In genomic region chr3:190089711-190090110, GRCh38 we compare ENCODE assay signal across 14 cellular contexts. TPM values are rescaled to one million over a fixed set of nuclear protein-coding genes. Genes with fewer than 3 reads are reported as not detected.
DNase-seq lines count a peak whose midpoint lies in the region; ATAC-seq, FAIRE-seq and TF ChIP-seq lines count a peak whose summit lies in the region.
"Had no signal": no experiment of that assay in that cellular context is flagged by ENCODE, and none has a peak within 500 bp of the region (broad histone marks: within the 10 kb centered on the region; RNA-seq: fewer than 3 reads in every experiment).

No MANE protein-coding gene starts in this region.

- no peaks in the 10 kb centered on the region for H3K9me3 ChIP-seq in ovary

- no peak for TF ChIP-seq EP300 in ovary (IDR thresholded peaks at IDR 0.05)

- in situ Hi-C loops in astrocyte of the spinal cord (cut with HindIII; ENCODE audit: low sequenced_read_pairs): no loop called here

- peak; percentile 90 for FAIRE-seq in GM12892 (lab: Jason Lieb, UNC)

- no peak for DNase-seq in GM12892 (ENCODE audit: insufficient read length)
- peak; percentile 39 for DNase-seq in astrocyte of the spinal cord (ENCODE audit: low read depth, low spot score)
- DNase-seq in ovary: no peak
- no peak for DNase-seq in epidermal melanocyte (ENCODE audit: insufficient read length, low spot score)
- DNase-seq: activated T-cell treated with anti-CD3 and anti-CD28 coated beads, Interleukin-2, amount 50 U/mL, for 4 hours; immature natural killer cell; NCI-H1694; PC-9; stimulated activated naive B cell treated with anti-CD40 and anti-IgM and Interleukin-4, amounts not matched to agents 10 μg/mL and 1 μg/mL and 100 μg/mL, for 72 hours had no signal

- peak; percentile 43 for ATAC-seq in GM21526 (IDR thresholded peaks at IDR 0.05; ENCODE audit: low FRiP score, unreplicated experiment)
- ATAC-seq in HG03460 (IDR thresholded peaks at IDR 0.05; ENCODE audit: unreplicated experiment): peak; percentile 64
- no peak for ATAC-seq in GM19455 (IDR thresholded peaks at IDR 0.05; ENCODE audit: unreplicated experiment)
- no peak for ATAC-seq in GM18517 (IDR thresholded peaks at IDR 0.05; ENCODE audit: unreplicated experiment)
- ATAC-seq: activated T-cell treated with anti-CD3 and anti-CD28 coated beads, Interleukin-2, amount 50 U/mL, for 4 hours; stimulated activated naive B cell treated with anti-CD40 and anti-IgM and Interleukin-4, amounts not matched to agents 10 μg/mL and 1 μg/mL and 100 μg/mL, for 72 hours had no signal

- 82 to 96% (median 92%) methylated on average over 4 of the region's 4 CpGs for WGBS in ovary, 3 donors

- intact Hi-C loops in ovary (cut with DNase I): no loop called here

- TF ChIP-seq POLR2A in GM12892 (IDR thresholded peaks at IDR 0.05; ENCODE audit: low read depth, low read length) (no peak), ovary (IDR thresholded peaks at IDR 0.05) (no peak)

- H3K27ac ChIP-seq in ovary: no peak overlapping the region
- H3K27ac ChIP-seq: PC-9 had no signal

- no peak overlapping the region for H3K4me3 ChIP-seq in astrocyte of the spinal cord (ENCODE audit: low read depth, low read length)
- H3K4me3 ChIP-seq in ovary: no peak overlapping the region
- H3K4me3 ChIP-seq: PC-9 had no signal

- no peaks in the 10 kb centered on the region for H3K36me3 ChIP-seq in ovary

- TF ChIP-seq CTCF in astrocyte of the spinal cord (IDR thresholded peaks at IDR 0.05; ENCODE audit: low read depth, low read length) (no peak), ovary (IDR thresholded peaks at IDR 0.05) (no peak)

- H3K4me1 ChIP-seq in ovary (ENCODE audit: insufficient read depth): peaks cover 9% of the 10 kb centered on the region

- H3K27me3 ChIP-seq in ovary: no peaks in the 10 kb centered on the region

RNA-seq across cellular contexts. Expression of gene P3H2, which starts 31.0 kb away (rescaled TPM):
- 125 TPM for polyA plus RNA-seq in GM12892 (2012; ENCODE audit: missing spikeins)
- 10 to 100 TPM; 10.6 to 36.2 (median 22.8) TPM for total RNA-seq in ovary
- polyA plus RNA-seq in ovary: 100 to 1,000 TPM in 1 of 2 donors, 10 to 100 TPM in 1; 19.6 to 359 TPM
- total RNA-seq: natural killer cell treated with Interleukin-12 subunit alpha and Interleukin-12 subunit beta and Interleukin-15 and Interleukin-18, amount 100 ng/mL, for 72 hours had no signal

Comparison
In these comparisons a context has a peak if more than half of its experiments do, and no peak if none do; other contexts are left out.
1. ATAC-seq: peak in GM21526 (single experiment) and HG03460 (single experiment); none in GM19455 (single experiment) and GM18517 (single experiment).